In the genomic region with DNA sequence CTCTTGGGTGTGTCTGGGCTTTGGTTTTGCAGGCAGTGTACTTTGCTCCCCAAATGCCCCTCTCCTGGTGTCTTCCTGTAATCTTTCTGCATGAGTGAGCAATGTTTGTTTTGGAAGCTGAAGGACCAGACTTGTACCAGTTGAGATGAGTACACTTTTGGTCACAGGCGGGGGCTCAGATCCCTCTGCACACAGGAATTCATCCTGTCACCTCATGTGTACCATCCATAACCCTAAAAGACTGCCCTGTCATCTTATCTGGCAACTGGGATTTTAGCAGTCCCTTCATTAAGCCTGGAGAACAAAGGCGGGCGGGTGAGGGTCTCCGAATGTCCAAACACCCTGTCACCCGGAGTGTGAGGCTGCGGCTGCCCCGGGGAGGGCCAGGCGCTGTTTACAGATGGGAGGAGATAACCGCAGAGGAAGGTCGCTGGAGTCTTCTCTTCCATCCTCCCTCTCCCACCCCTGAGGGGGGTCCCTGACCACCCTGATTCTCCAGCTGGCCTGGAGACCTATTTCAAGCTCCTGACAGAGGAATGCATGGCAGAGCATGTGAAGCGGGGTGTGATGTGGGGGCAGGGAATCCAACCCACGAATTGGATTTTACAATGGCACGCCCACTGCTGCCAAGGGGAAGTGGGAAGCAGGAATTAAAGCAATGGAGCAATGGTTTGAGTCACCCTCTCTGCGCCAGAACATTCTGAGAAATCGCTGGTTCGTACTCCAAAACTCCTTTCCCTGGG, we compare ENCODE assay signal across 1 cellular context.
TF ChIP-seq lines count a peak whose summit lies in the region.

No MANE protein-coding gene starts in this region.

TF ChIP-seq in HepG2, 621 proteins besides CTCF, POLR2A, EP300 and RAD21 (continued from another document and continues in another):
- TF ChIP-seq POLR2AphosphoS5 (IDR thresholded peaks at IDR 0.05; ENCODE audit: low read depth, low read length), result no peak
- TF ChIP-seq, protein P1, sequence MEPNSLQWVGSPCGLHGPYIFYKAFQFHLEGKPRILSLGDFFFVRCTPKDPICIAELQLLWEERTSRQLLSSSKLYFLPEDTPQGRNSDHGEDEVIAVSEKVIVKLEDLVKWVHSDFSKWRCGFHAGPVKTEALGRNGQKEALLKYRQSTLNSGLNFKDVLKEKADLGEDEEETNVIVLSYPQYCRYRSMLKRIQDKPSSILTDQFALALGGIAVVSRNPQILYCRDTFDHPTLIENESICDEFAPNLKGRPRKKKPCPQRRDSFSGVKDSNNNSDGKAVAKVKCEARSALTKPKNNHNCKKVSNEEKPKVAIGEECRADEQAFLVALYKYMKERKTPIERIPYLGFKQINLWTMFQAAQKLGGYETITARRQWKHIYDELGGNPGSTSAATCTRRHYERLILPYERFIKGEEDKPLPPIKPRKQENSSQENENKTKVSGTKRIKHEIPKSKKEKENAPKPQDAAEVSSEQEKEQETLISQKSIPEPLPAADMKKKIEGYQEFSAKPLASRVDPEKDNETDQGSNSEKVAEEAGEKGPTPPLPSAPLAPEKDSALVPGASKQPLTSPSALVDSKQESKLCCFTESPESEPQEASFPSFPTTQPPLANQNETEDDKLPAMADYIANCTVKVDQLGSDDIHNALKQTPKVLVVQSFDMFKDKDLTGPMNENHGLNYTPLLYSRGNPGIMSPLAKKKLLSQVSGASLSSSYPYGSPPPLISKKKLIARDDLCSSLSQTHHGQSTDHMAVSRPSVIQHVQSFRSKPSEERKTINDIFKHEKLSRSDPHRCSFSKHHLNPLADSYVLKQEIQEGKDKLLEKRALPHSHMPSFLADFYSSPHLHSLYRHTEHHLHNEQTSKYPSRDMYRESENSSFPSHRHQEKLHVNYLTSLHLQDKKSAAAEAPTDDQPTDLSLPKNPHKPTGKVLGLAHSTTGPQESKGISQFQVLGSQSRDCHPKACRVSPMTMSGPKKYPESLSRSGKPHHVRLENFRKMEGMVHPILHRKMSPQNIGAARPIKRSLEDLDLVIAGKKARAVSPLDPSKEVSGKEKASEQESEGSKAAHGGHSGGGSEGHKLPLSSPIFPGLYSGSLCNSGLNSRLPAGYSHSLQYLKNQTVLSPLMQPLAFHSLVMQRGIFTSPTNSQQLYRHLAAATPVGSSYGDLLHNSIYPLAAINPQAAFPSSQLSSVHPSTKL (CRISPR knock-in tag; IDR thresholded peaks at IDR 0.05), result peak; percentile 30; the same call in 1 of the 2 replicates
- TF ChIP-seq ZFP37 (CRISPR knock-in tag; IDR thresholded peaks at IDR 0.05; ENCODE audit: borderline replicate concordance), result no peak
- no peak for TF ChIP-seq MTERF4 (CRISPR knock-in tag; IDR thresholded peaks at IDR 0.05)
- peak; percentile 61; the same call in 1 of the 2 replicates for TF ChIP-seq ZBTB7B (CRISPR knock-in tag; IDR thresholded peaks at IDR 0.05)
- TF ChIP-seq ZNF354B (CRISPR knock-in tag; IDR thresholded peaks at IDR 0.05), result no peak
- no peak for TF ChIP-seq MTF2 (CRISPR knock-in tag; IDR thresholded peaks at IDR 0.05; ENCODE audit: borderline replicate concordance)
- TF ChIP-seq, protein P2, sequence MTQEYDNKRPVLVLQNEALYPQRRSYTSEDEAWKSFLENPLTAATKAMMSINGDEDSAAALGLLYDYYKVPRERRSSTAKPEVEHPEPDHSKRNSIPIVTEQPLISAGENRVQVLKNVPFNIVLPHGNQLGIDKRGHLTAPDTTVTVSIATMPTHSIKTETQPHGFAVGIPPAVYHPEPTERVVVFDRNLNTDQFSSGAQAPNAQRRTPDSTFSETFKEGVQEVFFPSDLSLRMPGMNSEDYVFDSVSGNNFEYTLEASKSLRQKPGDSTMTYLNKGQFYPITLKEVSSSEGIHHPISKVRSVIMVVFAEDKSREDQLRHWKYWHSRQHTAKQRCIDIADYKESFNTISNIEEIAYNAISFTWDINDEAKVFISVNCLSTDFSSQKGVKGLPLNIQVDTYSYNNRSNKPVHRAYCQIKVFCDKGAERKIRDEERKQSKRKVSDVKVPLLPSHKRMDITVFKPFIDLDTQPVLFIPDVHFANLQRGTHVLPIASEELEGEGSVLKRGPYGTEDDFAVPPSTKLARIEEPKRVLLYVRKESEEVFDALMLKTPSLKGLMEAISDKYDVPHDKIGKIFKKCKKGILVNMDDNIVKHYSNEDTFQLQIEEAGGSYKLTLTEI (CRISPR knock-in tag; conservative IDR thresholded peaks at IDR 0.05), result no peak
- TF ChIP-seq, protein P3, sequence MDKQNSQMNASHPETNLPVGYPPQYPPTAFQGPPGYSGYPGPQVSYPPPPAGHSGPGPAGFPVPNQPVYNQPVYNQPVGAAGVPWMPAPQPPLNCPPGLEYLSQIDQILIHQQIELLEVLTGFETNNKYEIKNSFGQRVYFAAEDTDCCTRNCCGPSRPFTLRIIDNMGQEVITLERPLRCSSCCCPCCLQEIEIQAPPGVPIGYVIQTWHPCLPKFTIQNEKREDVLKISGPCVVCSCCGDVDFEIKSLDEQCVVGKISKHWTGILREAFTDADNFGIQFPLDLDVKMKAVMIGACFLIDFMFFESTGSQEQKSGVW (CRISPR knock-in tag; IDR thresholded peaks at IDR 0.05; ENCODE audit: borderline replicate concordance), result no peak
- TF ChIP-seq, protein P4, sequence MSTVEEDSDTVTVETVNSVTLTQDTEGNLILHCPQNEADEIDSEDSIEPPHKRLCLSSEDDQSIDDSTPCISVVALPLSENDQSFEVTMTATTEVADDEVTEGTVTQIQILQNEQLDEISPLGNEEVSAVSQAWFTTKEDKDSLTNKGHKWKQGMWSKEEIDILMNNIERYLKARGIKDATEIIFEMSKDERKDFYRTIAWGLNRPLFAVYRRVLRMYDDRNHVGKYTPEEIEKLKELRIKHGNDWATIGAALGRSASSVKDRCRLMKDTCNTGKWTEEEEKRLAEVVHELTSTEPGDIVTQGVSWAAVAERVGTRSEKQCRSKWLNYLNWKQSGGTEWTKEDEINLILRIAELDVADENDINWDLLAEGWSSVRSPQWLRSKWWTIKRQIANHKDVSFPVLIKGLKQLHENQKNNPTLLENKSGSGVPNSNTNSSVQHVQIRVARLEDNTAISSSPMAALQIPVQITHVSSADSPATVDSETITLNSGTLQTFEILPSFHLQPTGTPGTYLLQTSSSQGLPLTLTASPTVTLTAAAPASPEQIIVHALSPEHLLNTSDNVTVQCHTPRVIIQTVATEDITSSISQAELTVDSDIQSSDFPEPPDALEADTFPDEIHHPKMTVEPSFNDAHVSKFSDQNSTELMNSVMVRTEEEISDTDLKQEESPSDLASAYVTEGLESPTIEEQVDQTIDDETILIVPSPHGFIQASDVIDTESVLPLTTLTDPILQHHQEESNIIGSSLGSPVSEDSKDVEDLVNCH (CRISPR knock-in tag; IDR thresholded peaks at IDR 0.05), result no peak
- no peak for TF ChIP-seq ZNF121 (CRISPR knock-in tag; IDR thresholded peaks at IDR 0.05)
- no peak for TF ChIP-seq ZNF234 (CRISPR knock-in tag; conservative IDR thresholded peaks at IDR 0.05)
- TF ChIP-seq TP53 (CRISPR knock-in tag; conservative IDR thresholded peaks at IDR 0.05), result no peak
- TF ChIP-seq, protein P5, sequence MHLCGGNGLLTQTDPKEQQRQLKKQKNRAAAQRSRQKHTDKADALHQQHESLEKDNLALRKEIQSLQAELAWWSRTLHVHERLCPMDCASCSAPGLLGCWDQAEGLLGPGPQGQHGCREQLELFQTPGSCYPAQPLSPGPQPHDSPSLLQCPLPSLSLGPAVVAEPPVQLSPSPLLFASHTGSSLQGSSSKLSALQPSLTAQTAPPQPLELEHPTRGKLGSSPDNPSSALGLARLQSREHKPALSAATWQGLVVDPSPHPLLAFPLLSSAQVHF (CRISPR knock-in tag; IDR thresholded peaks at IDR 0.05), result no peak
- no peak for TF ChIP-seq SNAPC5 (CRISPR knock-in tag; IDR thresholded peaks at IDR 0.05; ENCODE audit: borderline replicate concordance)
- no peak for TF ChIP-seq YEATS2 (CRISPR knock-in tag; IDR thresholded peaks at IDR 0.05; ENCODE audit: borderline replicate concordance)
- TF ChIP-seq, protein P6, sequence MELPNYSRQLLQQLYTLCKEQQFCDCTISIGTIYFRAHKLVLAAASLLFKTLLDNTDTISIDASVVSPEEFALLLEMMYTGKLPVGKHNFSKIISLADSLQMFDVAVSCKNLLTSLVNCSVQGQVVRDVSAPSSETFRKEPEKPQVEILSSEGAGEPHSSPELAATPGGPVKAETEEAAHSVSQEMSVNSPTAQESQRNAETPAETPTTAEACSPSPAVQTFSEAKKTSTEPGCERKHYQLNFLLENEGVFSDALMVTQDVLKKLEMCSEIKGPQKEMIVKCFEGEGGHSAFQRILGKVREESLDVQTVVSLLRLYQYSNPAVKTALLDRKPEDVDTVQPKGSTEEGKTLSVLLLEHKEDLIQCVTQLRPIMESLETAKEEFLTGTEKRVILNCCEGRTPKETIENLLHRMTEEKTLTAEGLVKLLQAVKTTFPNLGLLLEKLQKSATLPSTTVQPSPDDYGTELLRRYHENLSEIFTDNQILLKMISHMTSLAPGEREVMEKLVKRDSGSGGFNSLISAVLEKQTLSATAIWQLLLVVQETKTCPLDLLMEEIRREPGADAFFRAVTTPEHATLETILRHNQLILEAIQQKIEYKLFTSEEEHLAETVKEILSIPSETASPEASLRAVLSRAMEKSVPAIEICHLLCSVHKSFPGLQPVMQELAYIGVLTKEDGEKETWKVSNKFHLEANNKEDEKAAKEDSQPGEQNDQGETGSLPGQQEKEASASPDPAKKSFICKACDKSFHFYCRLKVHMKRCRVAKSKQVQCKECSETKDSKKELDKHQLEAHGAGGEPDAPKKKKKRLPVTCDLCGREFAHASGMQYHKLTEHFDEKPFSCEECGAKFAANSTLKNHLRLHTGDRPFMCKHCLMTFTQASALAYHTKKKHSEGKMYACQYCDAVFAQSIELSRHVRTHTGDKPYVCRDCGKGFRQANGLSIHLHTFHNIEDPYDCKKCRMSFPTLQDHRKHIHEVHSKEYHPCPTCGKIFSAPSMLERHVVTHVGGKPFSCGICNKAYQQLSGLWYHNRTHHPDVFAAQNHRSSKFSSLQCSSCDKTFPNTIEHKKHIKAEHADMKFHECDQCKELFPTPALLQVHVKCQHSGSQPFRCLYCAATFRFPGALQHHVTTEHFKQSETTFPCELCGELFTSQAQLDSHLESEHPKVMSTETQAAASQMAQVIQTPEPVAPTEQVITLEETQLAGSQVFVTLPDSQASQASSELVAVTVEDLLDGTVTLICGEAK (IDR thresholded peaks at IDR 0.05), result no peak
- TF ChIP-seq, protein P6 (CRISPR knock-in tag; IDR thresholded peaks at IDR 0.05), result no peak
- no peak for TF ChIP-seq KLF16 (CRISPR knock-in tag; IDR thresholded peaks at IDR 0.05)
- TF ChIP-seq ZNF207 (IDR thresholded peaks at IDR 0.05; ENCODE audit: borderline replicate concordance), result no peak
- no peak for TF ChIP-seq ZNF432 (CRISPR knock-in tag; IDR thresholded peaks at IDR 0.05; ENCODE audit: borderline replicate concordance)
- no peak for TF ChIP-seq BRF2 (CRISPR knock-in tag; IDR thresholded peaks at IDR 0.05)
- TF ChIP-seq ZNF331 (CRISPR knock-in tag; IDR thresholded peaks at IDR 0.05), result no peak
- TF ChIP-seq FOXC1 (CRISPR knock-in tag; IDR thresholded peaks at IDR 0.05; ENCODE audit: borderline replicate concordance), result no peak
- TF ChIP-seq E2F5 (CRISPR knock-in tag; conservative IDR thresholded peaks at IDR 0.05), result no peak
- TF ChIP-seq KDM6A (CRISPR knock-in tag; IDR thresholded peaks at IDR 0.05; ENCODE audit: low read depth), result no peak
- no peak for TF ChIP-seq ATAD3A (CRISPR knock-in tag; IDR thresholded peaks at IDR 0.05)
